In genomic region chr12:110590806-110591326, GRCh38 we compare ENCODE assay signal across 8 cellular contexts. TPM values are rescaled to one million over a fixed set of nuclear protein-coding genes. Genes with fewer than 3 reads are reported as not detected.
DNase-seq lines count a peak whose midpoint lies in the region; ATAC-seq lines count a peak whose summit lies in the region.

No MANE protein-coding gene starts in this region.

- H3K27ac ChIP-seq in temporal lobe (ENCODE audit: low read depth, low read length) = peak overlapping the region; percentile 69

- H3K4me3 Mint-ChIP-seq in activated naive CD4-positive, alpha-beta T cell treated with anti-CD3 and anti-CD28 coated beads, Interleukin-2, amount 50 U/mL, for 24 hours = peak overlapping the region; percentile 39
- peak overlapping the region; percentile 11 for H3K4me3 Mint-ChIP-seq in activated T-helper 1 cell treated with anti-CD3 and anti-CD28 coated beads, Interleukin-12 subunit alpha, Interleukin-12 subunit beta, Interleukin-2, Interleukin-4 antibody, amounts not matched to agents 30 ng/mL and 10 ng/mL and 1 ng/mL, durations not matched to agents 14 hours and 24 hours and 36 hours
- no peak overlapping the region for H3K4me3 Mint-ChIP-seq in immature natural killer cell

- DNase-seq in activated naive CD4-positive, alpha-beta T cell (lab: John Stamatoyannopoulos, UW) = no peak
- peak; percentile 24 for DNase-seq in activated T-helper 1 cell treated with anti-CD3 and anti-CD28 coated beads, Interleukin-12 subunit alpha, Interleukin-12 subunit beta, Interleukin-2, Interleukin-4 antibody, amounts not matched to agents 30 ng/mL and 10 ng/mL and 1 ng/mL, durations not matched to agents 14 hours and 24 hours and 36 hours (ENCODE audit: low spot score)
- DNase-seq in immature natural killer cell (peak; percentile 34 to 40 (median 36)), HuH-7.5 (ENCODE audit: low spot score) (no peak), DMS114 treated with DMSO at 0.1 percent for 48 hours (lab: John Stamatoyannopoulos, UW; ENCODE audit: unreplicated experiment) (no peak)

- intact Hi-C loops in activated T-helper 1 cell treated with anti-CD3 and anti-CD28 coated beads, Interleukin-12 subunit alpha, Interleukin-12 subunit beta, Interleukin-2, Interleukin-4 antibody, amounts not matched to agents 30 ng/mL and 10 ng/mL and 1 ng/mL, durations not matched to agents 14 hours and 24 hours and 36 hours (cut with micrococcal nuclease) = loop anchor here (1.0 to 2.0 kb wide), 3 partner anchors 8 to 22 kb away; partner anchors contain the start of gene PPTC7

- H3K9me3 Mint-ChIP-seq in activated naive CD4-positive, alpha-beta T cell treated with anti-CD3 and anti-CD28 coated beads, Interleukin-2, amount 50 U/mL, for 24 hours = no peaks in the 10 kb centered on the region
- no peaks in the 10 kb centered on the region for H3K9me3 Mint-ChIP-seq in activated T-helper 1 cell treated with anti-CD3 and anti-CD28 coated beads, Interleukin-12 subunit alpha, Interleukin-12 subunit beta, Interleukin-2, Interleukin-4 antibody, amounts not matched to agents 30 ng/mL and 10 ng/mL and 1 ng/mL, durations not matched to agents 14 hours and 24 hours and 36 hours
- no peaks in the 10 kb centered on the region for H3K9me3 Mint-ChIP-seq in immature natural killer cell

- peak; percentile 86 for ATAC-seq in HG03378 (IDR thresholded peaks at IDR 0.05; ENCODE audit: unreplicated experiment)

- no peaks in the 10 kb centered on the region for H3K27me3 Mint-ChIP-seq in activated naive CD4-positive, alpha-beta T cell treated with anti-CD3 and anti-CD28 coated beads, Interleukin-2, amount 50 U/mL, for 24 hours
- no peaks in the 10 kb centered on the region for H3K27me3 Mint-ChIP-seq in activated T-helper 1 cell treated with anti-CD3 and anti-CD28 coated beads, Interleukin-12 subunit alpha, Interleukin-12 subunit beta, Interleukin-2, Interleukin-4 antibody, amounts not matched to agents 30 ng/mL and 10 ng/mL and 1 ng/mL, durations not matched to agents 14 hours and 24 hours and 36 hours (ENCODE audit: insufficient read depth)
- H3K27me3 Mint-ChIP-seq in immature natural killer cell (ENCODE audit: low read depth in 3 of 3) = peaks cover 0 to 3% (median 0%) of the 10 kb centered on the region in 3 donors

- no peaks in the 10 kb centered on the region for H3K36me3 Mint-ChIP-seq in activated naive CD4-positive, alpha-beta T cell treated with anti-CD3 and anti-CD28 coated beads, Interleukin-2, amount 50 U/mL, for 24 hours
- no peaks in the 10 kb centered on the region for H3K36me3 Mint-ChIP-seq in activated T-helper 1 cell treated with anti-CD3 and anti-CD28 coated beads, Interleukin-12 subunit alpha, Interleukin-12 subunit beta, Interleukin-2, Interleukin-4 antibody, amounts not matched to agents 30 ng/mL and 10 ng/mL and 1 ng/mL, durations not matched to agents 14 hours and 24 hours and 36 hours (ENCODE audit: low read depth)
- H3K36me3 Mint-ChIP-seq in immature natural killer cell = no peaks in the 10 kb centered on the region

- peak overlapping the region; percentile 97 for H3K27ac Mint-ChIP-seq in activated naive CD4-positive, alpha-beta T cell treated with anti-CD3 and anti-CD28 coated beads, Interleukin-2, amount 50 U/mL, for 24 hours
- peak overlapping the region; percentile 87 for H3K27ac Mint-ChIP-seq in activated T-helper 1 cell treated with anti-CD3 and anti-CD28 coated beads, Interleukin-12 subunit alpha, Interleukin-12 subunit beta, Interleukin-2, Interleukin-4 antibody, amounts not matched to agents 30 ng/mL and 10 ng/mL and 1 ng/mL, durations not matched to agents 14 hours and 24 hours and 36 hours
- peak overlapping the region; percentile 55 to 87 (median 71) for H3K27ac Mint-ChIP-seq in immature natural killer cell

- H3K4me1 Mint-ChIP-seq in activated naive CD4-positive, alpha-beta T cell treated with anti-CD3 and anti-CD28 coated beads, Interleukin-2, amount 50 U/mL, for 24 hours = peaks cover 31% of the 10 kb centered on the region
- H3K4me1 Mint-ChIP-seq in activated T-helper 1 cell treated with anti-CD3 and anti-CD28 coated beads, Interleukin-12 subunit alpha, Interleukin-12 subunit beta, Interleukin-2, Interleukin-4 antibody, amounts not matched to agents 30 ng/mL and 10 ng/mL and 1 ng/mL, durations not matched to agents 14 hours and 24 hours and 36 hours (ENCODE audit: low read depth) = peaks cover 25% of the 10 kb centered on the region
- H3K4me1 Mint-ChIP-seq in immature natural killer cell = peaks cover 7% of the 10 kb centered on the region in 2 donors

RNA-seq across cellular contexts. Expression of gene PPTC7, which starts 7.7 kb away (rescaled TPM):
- 57.9 and 59.1 TPM in 2 replicates for total RNA-seq in activated T-helper 1 cell treated with anti-CD3 and anti-CD28 coated beads, Interleukin-12 subunit alpha, Interleukin-12 subunit beta, Interleukin-2, Interleukin-4 antibody, amounts not matched to agents 30 ng/mL and 10 ng/mL and 1 ng/mL, durations not matched to agents 14 hours and 24 hours and 36 hours
- 10 to 100 TPM in 1 of 3 donors, 1 to 10 TPM in 2; 7.8 to 11.5 (median 9.3) TPM for polyA plus RNA-seq in immature natural killer cell
- 7.6 TPM for total RNA-seq in temporal lobe

RNA-seq across cellular contexts. Expression of gene TCTN1, which starts 23.1 kb away (rescaled TPM):
- 7.6 and 8.8 TPM in 2 replicates for total RNA-seq in activated T-helper 1 cell treated with anti-CD3 and anti-CD28 coated beads, Interleukin-12 subunit alpha, Interleukin-12 subunit beta, Interleukin-2, Interleukin-4 antibody, amounts not matched to agents 30 ng/mL and 10 ng/mL and 1 ng/mL, durations not matched to agents 14 hours and 24 hours and 36 hours
- polyA plus RNA-seq in immature natural killer cell = 10 to 100 TPM in 2 of 3 donors, 1 to 10 TPM in 1; 5.2 to 11.1 (median 10.0) TPM
- 27.8 TPM for total RNA-seq in temporal lobe

Comparison
In these comparisons a context has a peak if more than half of its experiments do, and no peak if none do; other contexts are left out.
1. H3K4me3 Mint-ChIP-seq: peak in activated naive CD4-positive, alpha-beta T cell treated with anti-CD3 and anti-CD28 coated beads, Interleukin-2, amount 50 U/mL, for 24 hours (single experiment) and activated T-helper 1 cell treated with anti-CD3 and anti-CD28 coated beads, Interleukin-12 subunit alpha, Interleukin-12 subunit beta, Interleukin-2, Interleukin-4 antibody, amounts not matched to agents 30 ng/mL and 10 ng/mL and 1 ng/mL, durations not matched to agents 14 hours and 24 hours and 36 hours (single experiment); none in immature natural killer cell (0 of 5).
2. DNase-seq: peak in activated T-helper 1 cell treated with anti-CD3 and anti-CD28 coated beads, Interleukin-12 subunit alpha, Interleukin-12 subunit beta, Interleukin-2, Interleukin-4 antibody, amounts not matched to agents 30 ng/mL and 10 ng/mL and 1 ng/mL, durations not matched to agents 14 hours and 24 hours and 36 hours (single experiment) and immature natural killer cell (3 of 3); none in activated naive CD4-positive, alpha-beta T cell (0 of 4), HuH-7.5 (single experiment) and DMS114 treated with DMSO at 0.1 percent for 48 hours (single experiment).
3. Peak in every context shown above with its lines, with median percentiles within 50 percentile points of each other: H3K27ac Mint-ChIP-seq.